In the genomic region with DNA sequence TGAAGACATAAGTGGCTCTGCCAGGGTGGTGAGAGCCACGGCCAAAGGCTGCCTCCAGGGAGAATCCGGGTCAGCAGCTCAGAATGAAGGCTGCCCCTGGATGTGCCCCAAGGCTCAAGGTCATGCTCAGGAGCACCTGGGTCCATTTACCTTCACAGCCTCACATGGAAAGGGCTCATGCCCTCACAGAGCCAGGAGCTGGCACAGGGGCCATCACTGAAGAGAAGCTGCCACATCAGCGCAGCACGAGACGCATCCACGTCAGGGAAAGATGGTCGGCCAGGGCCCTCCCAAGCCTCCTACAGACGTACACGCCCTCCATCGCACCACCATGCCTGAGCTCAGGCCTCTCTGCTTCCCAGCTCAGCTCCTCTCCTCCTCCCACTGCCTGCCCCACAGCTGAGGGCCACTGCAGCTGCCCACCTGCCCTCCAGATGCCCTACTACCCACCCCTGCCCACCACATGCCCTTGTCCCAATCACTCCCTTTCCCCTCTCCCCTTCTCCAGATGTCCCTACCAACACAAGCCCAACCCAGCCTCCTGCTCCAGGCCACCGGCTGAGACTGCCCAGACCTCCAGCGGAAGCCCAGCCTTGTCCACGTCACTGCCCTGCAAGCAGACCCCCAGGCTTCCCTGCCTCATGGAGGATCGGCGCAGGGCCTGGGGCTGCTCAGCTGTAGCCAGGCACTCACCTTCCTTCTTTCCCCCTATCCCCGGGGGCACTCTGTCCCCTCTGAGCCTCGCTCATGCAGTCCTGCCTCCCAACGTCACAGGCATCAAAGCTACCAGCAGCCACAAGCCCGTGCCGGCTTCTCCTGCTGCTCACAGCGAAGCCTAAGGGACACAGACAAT, we compare ENCODE assay signal across 14 cellular contexts.
A peak's percentile ranks its signal among the peaks of the same experiment; 100 is the strongest.
DNase-seq lines count a peak whose midpoint lies in the region; ATAC-seq and TF ChIP-seq lines count a peak whose summit lies in the region.
"Had no signal": no experiment of that assay in that cellular context is flagged by ENCODE, and none has a peak within 500 bp of the region (broad histone marks: within the 10 kb centered on the region; RNA-seq: fewer than 3 reads in every experiment).

No MANE protein-coding gene starts in this region.

- dilution Hi-C loops in IMR-90 (cut with HindIII; ENCODE audit: low sequenced_read_pairs, unreplicated experiment) = no loop called here

- H3K18ac ChIP-seq in IMR-90 (ENCODE audit: low read depth, low read length) (no peak overlapping the region), neuronal stem cell (ENCODE audit: low read length) (peak overlapping the region; percentile 82)

- 73% methylated on average over 14 of the region's 21 CpGs; no CpG with 5 or more reads in 1 of the 2 experiments for WGBS in IMR-90 (ENCODE audit: extremely low coverage in 2 of 2, insufficient read length in 1 of 2), 2 experiments
- no CpG with 5 or more reads among the region's 21 CpGs for WGBS in neuronal stem cell (ENCODE audit: extremely low coverage in 2 of 2, insufficient read length in 2 of 2, insufficient replicate concordance in 1 of 2), 2 donors

- no peak for DNase-seq in IMR-90
- no peak for DNase-seq in neuronal stem cell (ENCODE audit: low spot score)
- no peak for DNase-seq in A172 (ENCODE audit: low spot score)
- DNase-seq in NCI-H2081 (lab: John Stamatoyannopoulos, UW) = no peak
- no peak for DNase-seq in vagina (ENCODE audit: extremely low spot score in 2 of 2)
- DNase-seq: CD8-positive, alpha-beta T cell; COR-L47; GOT3; HFFc6 had no signal

- H3K4me3 ChIP-seq in IMR-90 (ENCODE audit: insufficient read depth, low read depth, low read length) (no peak overlapping the region), neuronal stem cell (ENCODE audit: low read length in 2 of 2) (peak overlapping the region in 1 of 2 donors; percentile 34), vagina (no peak overlapping the region)
- H3K4me3 ChIP-seq: GM12878, HAP-1, K562 had no signal

- H4K5ac ChIP-seq in IMR-90 (ENCODE audit: low read depth, low read length) = no peak overlapping the region

- H2AK5ac ChIP-seq in IMR-90 (ENCODE audit: low read depth, low read length) = no peak overlapping the region
- H2AK5ac ChIP-seq in neuronal stem cell (ENCODE audit: low read depth, low read length) = peak overlapping the region; percentile 40

- H3K14ac ChIP-seq in IMR-90 (replicated peaks; ENCODE audit: low read depth, low read length) (no peak overlapping the region), neuronal stem cell (ENCODE audit: low read length) (peak overlapping the region; percentile 84)

- no peaks in the 10 kb centered on the region for H3K79me1 ChIP-seq in IMR-90 (ENCODE audit: low read depth in 1 of 2, low read length in 2 of 2)
- no peaks in the 10 kb centered on the region for H3K79me1 ChIP-seq in neuronal stem cell (ENCODE audit: low read depth, low read length)

- H3K36me3 ChIP-seq in IMR-90 (ENCODE audit: control insufficient read depth, insufficient read depth, low read length) (peaks cover 16% of the 10 kb centered on the region), neuronal stem cell (replicated peaks in 1 of 2; ENCODE audit: control insufficient read depth in 2 of 2, insufficient read depth in 2 of 2, low read length in 2 of 2) (no peaks in the 10 kb centered on the region), vagina (no peaks in the 10 kb centered on the region)
- H3K36me3 ChIP-seq: HAP-1 had no signal

- ATAC-seq in IMR-90 (ENCODE audit: low read depth) = no peak
- ATAC-seq in stimulated activated memory B cell treated with anti-CD40 and anti-IgM and Interleukin-4, amounts not matched to agents 10 μg/mL and 1 μg/mL and 100 μg/mL, for 72 hours = peak; percentile 22
- ATAC-seq: CD8-positive, alpha-beta T cell; GM12878; K562 had no signal

- H2AFZ ChIP-seq in IMR-90 (replicated peaks; ENCODE audit: low read length, poor library complexity) (peak overlapping the region; percentile 56), neuronal stem cell (ENCODE audit: low read length) (no peak overlapping the region)

- peaks cover 64% of the 10 kb centered on the region for H3K27me3 Mint-ChIP-seq in stimulated activated memory B cell treated with anti-CD40 and anti-IgM and Interleukin-4, amounts not matched to agents 10 μg/mL and 1 μg/mL and 100 μg/mL, for 72 hours

- CTCF ChIA-PET in IMR-90 (lab: Yijun Ruan, JAX) = no interaction called here

- no peak overlapping the region for H3K23ac ChIP-seq in IMR-90 (ENCODE audit: low read depth, low read length)
- peak overlapping the region; percentile 71 for H3K23ac ChIP-seq in neuronal stem cell (ENCODE audit: low read depth, low read length, poor library complexity)

- H3K56ac ChIP-seq in IMR-90 (ENCODE audit: extremely low read depth, insufficient read depth, low read length) = no peak overlapping the region

- no peak overlapping the region for H3K4me3 Mint-ChIP-seq in stimulated activated memory B cell treated with anti-CD40 and anti-IgM and Interleukin-4, amounts not matched to agents 10 μg/mL and 1 μg/mL and 100 μg/mL, for 72 hours
- H3K4me3 Mint-ChIP-seq: CD14-positive monocyte; CD8-positive, alpha-beta T cell; HFFc6 had no signal

- H3K9ac ChIP-seq in IMR-90 (ENCODE audit: low read depth, low read length) (no peak overlapping the region), neuronal stem cell (ENCODE audit: low read depth, low read length, poor library complexity) (peak overlapping the region; percentile 14)

- no peaks in the 10 kb centered on the region for H3K9me3 ChIP-seq in IMR-90 (ENCODE audit: control insufficient read depth, insufficient read depth, low read length)
- no peaks in the 10 kb centered on the region for H3K9me3 ChIP-seq in neuronal stem cell (replicated peaks in 1 of 2; ENCODE audit: control insufficient read depth in 2 of 2, insufficient read depth in 1 of 2, low read depth in 1 of 2, low read length in 2 of 2)
- no peaks in the 10 kb centered on the region for H3K9me3 ChIP-seq in vagina
- H3K9me3 ChIP-seq: HAP-1 had no signal

- H2BK12ac ChIP-seq in neuronal stem cell (ENCODE audit: low read length) = peak overlapping the region; percentile 35

- no peak overlapping the region for H2BK15ac ChIP-seq in IMR-90 (ENCODE audit: low read depth, low read length)
- H2BK15ac ChIP-seq in neuronal stem cell (ENCODE audit: low read length) = no peak overlapping the region

- TF ChIP-seq CTCF in IMR-90 (conservative IDR thresholded peaks at IDR 0.05; ENCODE audit: low read depth, low read length) (no peak), vagina (IDR thresholded peaks at IDR 0.05) (no peak)

- H3K9me3 Mint-ChIP-seq in stimulated activated memory B cell treated with anti-CD40 and anti-IgM and Interleukin-4, amounts not matched to agents 10 μg/mL and 1 μg/mL and 100 μg/mL, for 72 hours = no peaks in the 10 kb centered on the region
- H3K9me3 Mint-ChIP-seq: CD14-positive monocyte; CD8-positive, alpha-beta T cell had no signal

- no peak overlapping the region for H3K27ac Mint-ChIP-seq in stimulated activated memory B cell treated with anti-CD40 and anti-IgM and Interleukin-4, amounts not matched to agents 10 μg/mL and 1 μg/mL and 100 μg/mL, for 72 hours
- H3K27ac Mint-ChIP-seq: CD14-positive monocyte; CD8-positive, alpha-beta T cell; HFFc6 had no signal

- no peak overlapping the region for H3K4ac ChIP-seq in IMR-90 (ENCODE audit: low read depth, low read length)
- H3K4ac ChIP-seq in neuronal stem cell (ENCODE audit: low read length) = peak overlapping the region; percentile 81

- H2BK20ac ChIP-seq in IMR-90 (ENCODE audit: low read depth, low read length) = no peak overlapping the region

- no peak overlapping the region for H2BK120ac ChIP-seq in IMR-90 (ENCODE audit: low read depth, low read length)
- peak overlapping the region; percentile 37 for H2BK120ac ChIP-seq in neuronal stem cell (ENCODE audit: low read depth, low read length)

- no peak overlapping the region for H2BK5ac ChIP-seq in IMR-90 (ENCODE audit: low read depth, low read length, poor library complexity, severe bottlenecking)
- H2BK5ac ChIP-seq in neuronal stem cell (ENCODE audit: low read length) = no peak overlapping the region

- intact Hi-C loops in IMR-90 (cut with micrococcal nuclease) (no loop called here), vagina (cut with DNase I) (no loop called here)

- H3K27me3 ChIP-seq in IMR-90 (ENCODE audit: control insufficient read depth, insufficient read depth, low read length) (no peaks in the 10 kb centered on the region), neuronal stem cell (ENCODE audit: control insufficient read depth in 3 of 3, insufficient read depth in 3 of 3, low read depth in 1 of 3, low read length in 3 of 3) (peaks cover 0 to 41% (median 0%) of the 10 kb centered on the region in 3 experiments), vagina (no peaks in the 10 kb centered on the region)

- no TSS peak for BruUV-seq in IMR-90 (replicated peaks; lab: Mats Ljungman, UMichigan)

- POLR2A ChIA-PET in IMR-90 (lab: Charles Lee; ENCODE audit: unreplicated experiment) = no interaction called here

- no peak overlapping the region for H2AK9ac ChIP-seq in IMR-90 (replicated peaks; ENCODE audit: low read depth, low read length, poor library complexity)

- H3K27ac ChIP-seq in IMR-90 (ENCODE audit: insufficient read depth, low read length) (no peak overlapping the region), neuronal stem cell (replicated peaks; ENCODE audit: low read length) (no peak overlapping the region), vagina (no peak overlapping the region)

- no peak for TF ChIP-seq POLR2A in IMR-90 (IDR thresholded peaks at IDR 0.05; ENCODE audit: low read depth, low read length)
- no peak for TF ChIP-seq POLR2A in vagina (IDR thresholded peaks at IDR 0.05)

- TF ChIP-seq RAD21 in IMR-90 (IDR thresholded peaks at IDR 0.05; ENCODE audit: low read length) = no peak

- no peaks in the 10 kb centered on the region for H3K36me3 Mint-ChIP-seq in stimulated activated memory B cell treated with anti-CD40 and anti-IgM and Interleukin-4, amounts not matched to agents 10 μg/mL and 1 μg/mL and 100 μg/mL, for 72 hours
- H3K36me3 Mint-ChIP-seq: CD14-positive monocyte; CD8-positive, alpha-beta T cell had no signal

- no peaks in the 10 kb centered on the region for H3K4me1 Mint-ChIP-seq in stimulated activated memory B cell treated with anti-CD40 and anti-IgM and Interleukin-4, amounts not matched to agents 10 μg/mL and 1 μg/mL and 100 μg/mL, for 72 hours
- H3K4me1 Mint-ChIP-seq: CD14-positive monocyte had no signal

- H3K4me1 ChIP-seq in IMR-90 (ENCODE audit: control insufficient read depth, insufficient read depth, low read length) (no peaks in the 10 kb centered on the region), neuronal stem cell (ENCODE audit: control insufficient read depth in 2 of 2, insufficient read depth in 1 of 2, low read depth in 1 of 2, low read length in 2 of 2) (peaks cover 0 to 11% of the 10 kb centered on the region in 2 donors), vagina (no peaks in the 10 kb centered on the region)
- H3K4me1 ChIP-seq: HAP-1 had no signal

- H3K9me1 ChIP-seq in IMR-90 (ENCODE audit: insufficient read depth, low read length) = no peaks in the 10 kb centered on the region; the same call in 1 of the 2 replicates

- no peak overlapping the region for H4K91ac ChIP-seq in IMR-90 (ENCODE audit: insufficient read depth, low read depth, low read length)
- peak overlapping the region; percentile 85 for H4K91ac ChIP-seq in neuronal stem cell (ENCODE audit: low read depth, low read length, poor library complexity)

- H4K8ac ChIP-seq in IMR-90 (ENCODE audit: low read depth in 2 of 2, low read length in 2 of 2) (no peak overlapping the region), neuronal stem cell (ENCODE audit: low read depth, low read length) (peak overlapping the region; percentile 49)

- no peaks in the 10 kb centered on the region; the same call in 1 of the 2 replicates for H4K20me1 ChIP-seq in IMR-90 (ENCODE audit: insufficient read depth, low read length)

- in situ Hi-C loops in IMR-90 (cut with MboI; ENCODE audit: low sequenced_read_pairs) = no loop called here

- H3K4me2 ChIP-seq in IMR-90 (ENCODE audit: low read depth, low read length) (no peak overlapping the region), neuronal stem cell (ENCODE audit: insufficient read depth, low read length, poor library complexity, severe bottlenecking) (no peak overlapping the region)
